In the genomic region with DNA sequence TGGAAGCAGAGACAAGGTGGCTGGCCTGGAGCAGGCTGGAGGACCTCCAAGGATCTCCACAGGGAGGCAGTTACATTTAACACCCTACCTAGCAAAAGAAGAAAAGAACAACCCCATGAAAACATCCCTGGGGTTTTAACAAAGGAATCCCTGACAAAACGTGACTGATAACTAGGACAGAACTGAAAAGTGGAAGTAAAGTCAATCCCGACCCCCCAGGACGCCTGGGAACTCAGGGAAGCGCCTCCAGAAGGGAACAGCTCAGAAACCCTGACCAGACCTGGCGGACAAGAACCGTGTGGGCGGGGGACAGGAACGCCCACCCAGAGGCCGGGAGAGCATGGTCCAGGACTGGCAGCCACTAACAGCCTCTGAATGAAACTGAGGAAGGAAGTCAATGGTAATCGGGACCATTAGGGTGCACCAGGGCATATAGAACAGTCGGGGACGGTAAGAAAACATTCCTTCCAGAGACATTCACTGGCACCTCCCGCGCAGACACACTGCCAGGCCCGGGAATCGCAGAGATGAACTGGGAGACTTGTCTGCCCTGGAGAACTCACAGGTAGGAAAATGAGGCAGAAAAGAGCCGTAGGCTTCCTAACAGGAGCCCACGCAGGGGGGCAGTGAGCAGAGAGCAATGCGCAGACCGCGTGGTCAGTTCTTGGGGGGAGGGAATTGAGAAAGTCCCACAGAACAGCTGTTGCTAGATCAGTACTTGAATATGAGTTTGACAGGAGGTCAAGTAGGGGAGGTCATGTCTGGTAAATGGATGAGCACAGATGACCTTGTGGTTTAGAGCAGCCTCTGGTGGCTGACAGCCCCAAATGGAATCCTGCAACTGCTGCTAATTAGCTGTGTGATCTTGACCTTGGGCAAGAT, we compare ENCODE assay signal across 8 cellular contexts. TPM values are rescaled to one million over a fixed set of nuclear protein-coding genes. Genes with fewer than 3 reads are reported as not detected.
DNase-seq lines count a peak whose midpoint lies in the region; ATAC-seq and TF ChIP-seq lines count a peak whose summit lies in the region.

No MANE protein-coding gene starts in this region.

- H4K91ac ChIP-seq in mesenchymal stem cell (ENCODE audit: low read length), result no peak overlapping the region

- no peak overlapping the region for H4K8ac ChIP-seq in mesenchymal stem cell (ENCODE audit: low read length)

- H3K4ac ChIP-seq in mesenchymal stem cell (ENCODE audit: low read depth in 1 of 2, low read length in 2 of 2), result peak overlapping the region in 1 of 2 experiments; percentile 49

- intact Hi-C loops in tibial artery (cut with DNase I; ENCODE audit: low total_unique reads), result no loop called here

- peak overlapping the region; percentile 55; the same call in 1 of the 2 replicates for H3K4me3 ChIP-seq in GM08714 (ENCODE audit: low read length)
- peak overlapping the region; percentile 58 for H3K4me3 ChIP-seq in NB4 (ENCODE audit: low read depth, low read length)
- H3K4me3 ChIP-seq in mesenchymal stem cell (ENCODE audit: insufficient read depth in 1 of 2, low read depth in 1 of 2, low read length in 2 of 2), result peak overlapping the region; percentile 4 to 84
- H3K4me3 ChIP-seq in tibial artery, result peak overlapping the region; percentile 90 to 92

- H3K4me2 ChIP-seq in mesenchymal stem cell (ENCODE audit: low read length, poor library complexity, severe bottlenecking), result peak overlapping the region; percentile 94

- H2AK5ac ChIP-seq in mesenchymal stem cell (ENCODE audit: low read length, severe bottlenecking), result no peak overlapping the region

- H3K23ac ChIP-seq in mesenchymal stem cell (ENCODE audit: low read length in 2 of 2), result peak overlapping the region in 1 of 2 experiments; percentile 92

- peak overlapping the region in 1 of 2 experiments; percentile 70 for H3K18ac ChIP-seq in mesenchymal stem cell (ENCODE audit: low read depth in 1 of 2, low read length in 2 of 2)

- H3K9me3 ChIP-seq in mesenchymal stem cell (ENCODE audit: control insufficient read depth, low read length) (no peaks in the 10 kb centered on the region), tibial artery (no peaks in the 10 kb centered on the region)

- H3K27ac ChIP-seq in mesenchymal stem cell (ENCODE audit: low read length, poor library complexity, severe bottlenecking) (peak overlapping the region; percentile 80), tibial artery (peak overlapping the region; percentile 74 to 80)

- DNase-seq in A172 (ENCODE audit: low spot score) (peak; percentile 55), NB4 (ENCODE audit: low read depth) (peak; percentile 90), T1000 (lab: John Stamatoyannopoulos, UW) (peak; percentile 15), epidermal melanocyte (ENCODE audit: insufficient read length, low spot score) (peak; percentile 38), mesenchymal stem cell (peak; percentile 88), tibial artery (peak; percentile 42 to 74)

- no peak overlapping the region for H2BK15ac ChIP-seq in mesenchymal stem cell (ENCODE audit: low read depth, poor library complexity, severe bottlenecking)

- no peak overlapping the region for H2BK5ac ChIP-seq in mesenchymal stem cell (ENCODE audit: low read depth, low read length, poor library complexity, severe bottlenecking)

- H3K27me3 ChIP-seq in mesenchymal stem cell (ENCODE audit: control insufficient read depth in 1 of 2, insufficient read depth in 1 of 2, low read length in 2 of 2), result no peaks in the 10 kb centered on the region
- no peaks in the 10 kb centered on the region for H3K27me3 ChIP-seq in tibial artery

- TF ChIP-seq CTCF in NB4 (IDR thresholded peaks at IDR 0.05; ENCODE audit: low read depth, low read length), result peak; percentile 93
- TF ChIP-seq CTCF in tibial artery (IDR thresholded peaks at IDR 0.05), result peak; percentile 74

- peaks cover 12% of the 10 kb centered on the region for H3K79me1 ChIP-seq in mesenchymal stem cell (replicated peaks; ENCODE audit: low read length, poor library complexity, severe bottlenecking)

- H3K4me1 ChIP-seq in mesenchymal stem cell (ENCODE audit: control insufficient read depth, insufficient read depth, low read depth, low read length), result peaks cover 17% of the 10 kb centered on the region
- H3K4me1 ChIP-seq in tibial artery, result peaks cover 0 to 44% (median 26%) of the 10 kb centered on the region in 4 donors

- H2AFZ ChIP-seq in mesenchymal stem cell (ENCODE audit: low read depth, low read length), result peak overlapping the region; percentile 43

- 4% methylated on average over 21 of the region's 21 CpGs for WGBS in mesenchymal stem cell

- H3K36me3 ChIP-seq in mesenchymal stem cell (ENCODE audit: control insufficient read depth in 1 of 2, insufficient read depth in 2 of 2, low read depth in 1 of 2, low read length in 2 of 2) (no peaks in the 10 kb centered on the region), tibial artery (no peaks in the 10 kb centered on the region)

- no peak overlapping the region for H2BK120ac ChIP-seq in mesenchymal stem cell (ENCODE audit: low read depth, low read length)

- H2BK12ac ChIP-seq in mesenchymal stem cell (ENCODE audit: low read length in 2 of 2), result peak overlapping the region in 1 of 2 experiments; percentile 73

- H3K14ac ChIP-seq in mesenchymal stem cell (ENCODE audit: low read length in 2 of 2), result peak overlapping the region in 1 of 2 experiments; percentile 58

- peak; percentile 63 for ATAC-seq in HG02571 (IDR thresholded peaks at IDR 0.05; ENCODE audit: unreplicated experiment)

- peak overlapping the region; percentile 82 for H3K9ac ChIP-seq in mesenchymal stem cell (ENCODE audit: low read length)

- no peak for TF ChIP-seq POLR2A in NB4 (IDR thresholded peaks at IDR 0.05; ENCODE audit: extremely low read depth, insufficient read length)

RNA-seq across cellular contexts. Expression of a gene that starts 1.3 kb away (rescaled TPM):
- total RNA-seq in A172 (2014; rRNA removed; shearing (Covaris generic)), result 4.3 and 4.9 TPM in 2 replicates
- polyA plus RNA-seq in mesenchymal stem cell (2013, experiment 1 of 2), result 10.0 TPM
- polyA plus RNA-seq in mesenchymal stem cell (2013, experiment 2 of 2), result 10.1 TPM

Comparison
In these comparisons a context has a peak if more than half of its experiments do, and no peak if none do; other contexts are left out.
1. Peak in every context shown above with its lines: DNase-seq, ATAC-seq, H3K4me3 ChIP-seq and H3K27ac ChIP-seq.
2. DNase-seq: peak in every context shown above with its lines; median percentile 90 in NB4; 88 in mesenchymal stem cell; 58 in tibial artery; 55 in A172; 38 in epidermal melanocyte; 15 in T1000.